18 cellular contexts compared by ENCODE assay signal in the genomic region with DNA sequence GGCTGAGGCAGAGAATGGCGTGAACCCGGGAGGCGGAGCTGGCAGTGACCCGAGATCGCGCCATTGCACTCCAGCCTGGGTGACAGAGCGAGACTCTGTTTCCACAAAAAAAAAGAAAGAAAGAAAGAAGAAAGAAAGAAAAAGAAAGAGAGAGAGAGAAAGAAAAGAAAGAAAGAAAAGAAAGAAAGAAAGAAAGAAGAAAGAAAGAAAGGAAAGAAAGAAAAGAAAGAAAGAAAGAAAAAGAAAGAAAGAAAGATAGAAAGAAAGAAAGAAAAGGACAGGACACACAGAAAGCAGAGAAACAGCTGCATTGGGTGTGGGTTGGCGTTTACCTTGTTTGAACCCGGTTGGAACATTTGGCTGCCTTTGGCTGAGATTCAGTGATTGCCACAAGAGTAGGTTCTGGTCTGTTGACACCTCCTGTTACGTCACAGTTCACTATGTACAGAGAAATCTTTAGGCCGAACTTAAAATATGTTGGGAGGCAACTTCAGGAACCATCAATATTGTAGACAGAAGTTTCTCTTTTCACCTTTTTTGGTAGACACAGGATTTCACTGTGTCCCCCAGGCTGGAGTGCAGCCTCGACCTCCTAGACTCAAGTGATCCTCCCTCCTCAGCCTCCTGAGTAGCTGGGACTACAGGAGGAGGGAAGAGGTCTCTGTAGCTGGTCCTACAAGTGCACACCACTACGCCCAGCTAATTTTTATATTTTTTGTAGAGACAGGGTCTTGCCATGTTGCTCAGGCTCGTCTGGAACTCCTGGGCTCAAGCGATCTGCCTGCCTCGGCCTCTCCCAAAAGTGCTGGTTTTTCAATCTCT. TPM values are rescaled to one million over a fixed set of nuclear protein-coding genes. Genes with fewer than 3 reads are reported as not detected.
DNase-seq lines count a peak whose midpoint lies in the region; ATAC-seq and TF ChIP-seq lines count a peak whose summit lies in the region.
"Had no signal": no experiment of that assay in that cellular context is flagged by ENCODE, and none has a peak within 500 bp of the region (broad histone marks: within the 10 kb centered on the region; RNA-seq: fewer than 3 reads in every experiment).

No MANE protein-coding gene starts in this region.

- H3K27ac ChIP-seq in C4-2B (peak overlapping the region; percentile 28), RWPE2 (ENCODE audit: poor library complexity, severe bottlenecking) (no peak overlapping the region), gastroesophageal sphincter (no peak overlapping the region)
- H3K27ac ChIP-seq: heart right ventricle, parathyroid adenoma, SK-N-MC, uterus had no signal

- H3K9me3 ChIP-seq in RWPE2 (ENCODE audit: severe bottlenecking) = no peaks in the 10 kb centered on the region
- H3K9me3 ChIP-seq in gastroesophageal sphincter = no peaks in the 10 kb centered on the region
- H3K9me3 ChIP-seq: heart right ventricle, uterus had no signal

- 75 to 80% methylated on average over 11 to 16 of the region's 16 CpGs for WGBS in gastroesophageal sphincter (ENCODE audit: low coverage in 1 of 2), 2 donors

- TF ChIP-seq CTCF in C4-2B (conservative IDR thresholded peaks at IDR 0.05) (no peak), RWPE2 (IDR thresholded peaks at IDR 0.05; ENCODE audit: poor library complexity, severe bottlenecking) (no peak), fibroblast of pulmonary artery (IDR thresholded peaks at IDR 0.05; ENCODE audit: low read length, missing control alignments) (no peak), gastroesophageal sphincter (IDR thresholded peaks at IDR 0.05) (no peak)

- ATAC-seq in RWPE2 (ENCODE audit: low read depth) = peak; percentile 48
- no peak for ATAC-seq in HG02870 (IDR thresholded peaks at IDR 0.05; ENCODE audit: unreplicated experiment)
- ATAC-seq in gastroesophageal sphincter = no peak
- ATAC-seq in HG03442 (IDR thresholded peaks at IDR 0.05; ENCODE audit: unreplicated experiment) = no peak
- ATAC-seq: activated T-helper 17 cell treated with anti-CD3 and anti-CD28 coated beads, Interleukin-2, amount 50 U/mL, for 72 hours; heart right ventricle; stimulated activated naive CD8-positive, alpha-beta T cell treated with anti-CD3 and anti-CD28 coated beads, Interleukin-15, Interleukin-2, amounts not matched to agents 100 U/mL and 50 U/mL, for 24 hours had no signal

- H3K36me3 ChIP-seq in RWPE2 (ENCODE audit: low read depth) (no peaks in the 10 kb centered on the region), gastroesophageal sphincter (no peaks in the 10 kb centered on the region)
- H3K36me3 ChIP-seq: heart right ventricle, uterus had no signal

- intact Hi-C loops in posterior vena cava (cut with DNase I) = no loop called here

- peak; percentile 19 for DNase-seq in RWPE2 (ENCODE audit: low spot score)
- DNase-seq in fibroblast of pulmonary artery (ENCODE audit: low read depth) = peak; percentile 70
- DNase-seq in posterior vena cava (ENCODE audit: low spot score) = peak; percentile 44
- no peak for DNase-seq in Kasumi-1 (lab: John Stamatoyannopoulos, UW)
- DNase-seq: activated CD4-positive, alpha-beta memory T cell treated with anti-CD3 and anti-CD28 coated beads for 36 hours; heart right ventricle; kidney glomerular epithelial cell; NCI-H1694 treated with DMSO at 0.1 percent for 48 hours; NCI-H510A; stimulated activated naive CD8-positive, alpha-beta T cell treated with anti-CD3 and anti-CD28 coated beads, Interleukin-15, Interleukin-2, amounts not matched to agents 100 U/mL and 50 U/mL, for 24 hours; uterus had no signal

- H3K4me3 ChIP-seq in RWPE2 (ENCODE audit: severe bottlenecking) (no peak overlapping the region), fibroblast of pulmonary artery (replicated peaks; ENCODE audit: low read depth, low read length) (no peak overlapping the region), gastroesophageal sphincter (no peak overlapping the region)
- H3K4me3 ChIP-seq: heart right ventricle, SK-N-MC, uterus had no signal

- H3K27me3 ChIP-seq in RWPE2 (ENCODE audit: insufficient read depth, poor library complexity, severe bottlenecking) (no peaks in the 10 kb centered on the region), gastroesophageal sphincter (no peaks in the 10 kb centered on the region)
- H3K27me3 ChIP-seq: uterus had no signal

- no peak for TF ChIP-seq POLR2A in gastroesophageal sphincter (IDR thresholded peaks at IDR 0.05)

- H3K4me1 ChIP-seq in RWPE2 (ENCODE audit: insufficient read depth, poor library complexity, severe bottlenecking) (peaks cover 16% of the 10 kb centered on the region), gastroesophageal sphincter (peaks cover 0 to 4% (median 0%) of the 10 kb centered on the region in 3 donors)
- H3K4me1 ChIP-seq: parathyroid adenoma, uterus had no signal

- TF ChIP-seq EP300 in gastroesophageal sphincter (IDR thresholded peaks at IDR 0.05) = no peak

RNA-seq across cellular contexts. Expression of gene PLCXD1, which starts 16.3 kb away (rescaled TPM):
- total RNA-seq in posterior vena cava (1 to 10 TPM; 3.1 to 5.6 TPM), gastroesophageal sphincter (1 to 10 TPM; 1.1 to 8.8 (median 6.0) TPM)

RNA-seq across cellular contexts. Expression of gene GTPBP6, which starts 53.8 kb away (rescaled TPM):
- total RNA-seq in posterior vena cava (10 to 100 TPM; 31.1 to 34.9 TPM), gastroesophageal sphincter (10 to 100 TPM; 35.3 to 53.5 (median 46.3) TPM)

Comparison
In these comparisons a context has a peak if more than half of its experiments do, and no peak if none do; other contexts are left out.
1. DNase-seq: peak in RWPE2 (single experiment), fibroblast of pulmonary artery (single experiment) and posterior vena cava (single experiment); none in Kasumi-1 (0 of 2).